5 cellular contexts compared by ENCODE assay signal in the genomic region with DNA sequence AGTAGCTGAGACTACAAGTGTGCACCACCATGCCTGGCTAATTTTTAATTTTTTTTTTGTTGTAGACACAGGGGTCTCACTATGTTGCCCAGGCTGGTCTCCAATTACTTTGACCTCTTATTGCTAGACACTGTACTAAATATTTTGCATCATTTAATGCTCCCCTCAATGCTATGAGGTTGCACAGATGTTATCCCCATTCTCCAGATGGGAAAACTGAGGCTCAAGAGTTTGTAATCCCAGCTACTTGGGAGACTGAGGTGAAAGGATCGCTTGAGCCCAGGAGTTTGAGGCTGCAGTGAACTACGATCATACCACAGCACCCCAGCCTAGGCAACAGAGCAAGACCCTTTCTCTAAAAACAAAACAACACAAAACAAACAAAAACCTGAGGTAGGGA.
"Had no signal": no experiment of that assay in that cellular context is flagged by ENCODE, and none has a peak within 500 bp of the region (broad histone marks: within the 10 kb centered on the region; RNA-seq: fewer than 3 reads in every experiment).

No MANE protein-coding gene starts in this region.

- H3K4me1 Mint-ChIP-seq: IgD-negative memory B cell had no signal

- H3K27ac Mint-ChIP-seq: GM23338, IgD-negative memory B cell had no signal

- H3K27ac ChIP-seq: KMS-11 had no signal

- DNase-seq: H9, HCEC 1CT had no signal

- H3K36me3 Mint-ChIP-seq: IgD-negative memory B cell had no signal

- ATAC-seq: GM23338 had no signal

- H3K4me3 Mint-ChIP-seq: GM23338, H9, IgD-negative memory B cell had no signal

- H3K27me3 Mint-ChIP-seq: IgD-negative memory B cell had no signal

- H3K4me3 ChIP-seq: GM23338 had no signal
